ENCODE assay signal across 8 cellular contexts in the genomic region with DNA sequence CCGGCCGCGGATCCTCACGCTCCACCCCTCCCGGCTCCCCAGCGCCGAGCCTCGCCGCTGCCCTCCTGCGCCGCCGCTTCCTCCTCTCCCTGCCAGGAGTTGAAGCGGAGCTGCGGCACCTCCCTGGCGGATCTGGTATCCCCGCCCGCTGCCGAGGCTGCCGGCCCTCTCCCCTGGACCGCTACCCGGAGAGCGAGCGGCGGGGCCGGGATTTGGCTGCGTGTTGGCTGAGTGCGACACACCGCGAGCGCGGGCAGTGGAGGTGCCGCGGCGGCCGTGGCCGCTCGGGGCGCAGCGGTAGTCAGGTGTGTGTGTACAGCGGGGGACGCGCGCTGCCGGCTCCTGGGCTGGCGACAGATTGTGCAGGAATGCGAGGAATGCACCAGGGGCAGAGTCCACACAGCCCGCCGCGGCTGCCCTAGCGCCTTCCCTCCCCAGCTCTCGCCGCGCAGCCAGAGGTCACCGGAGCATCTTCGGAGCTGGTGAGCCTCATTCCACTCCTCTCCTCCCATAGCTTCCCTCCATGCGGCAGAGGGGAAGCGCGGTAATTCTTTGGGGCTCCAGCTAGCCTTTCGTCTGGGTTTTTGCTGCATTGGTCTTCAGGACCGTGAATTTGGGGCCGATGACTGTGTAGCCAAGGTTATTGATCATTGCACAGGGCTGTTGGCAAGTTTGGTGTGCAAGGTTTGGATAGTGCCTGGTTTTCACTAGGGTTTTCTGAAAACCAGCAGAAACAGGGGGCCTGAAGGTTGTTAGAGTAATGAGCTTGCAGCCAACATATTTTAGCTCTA. TPM values are rescaled to one million over a fixed set of nuclear protein-coding genes. Genes with fewer than 3 reads are reported as not detected.
DNase-seq lines count a peak whose midpoint lies in the region; ATAC-seq and TF ChIP-seq lines count a peak whose summit lies in the region.

No MANE protein-coding gene starts in this region.

- ATAC-seq in GM19023 (IDR thresholded peaks at IDR 0.05; ENCODE audit: unreplicated experiment) = peak; percentile 54
- ATAC-seq in HG03175 (IDR thresholded peaks at IDR 0.05; ENCODE audit: unreplicated experiment) = peak; percentile 53

- H3K36me3 ChIP-seq in neural cell (ENCODE audit: insufficient read depth, low read length) = no peaks in the 10 kb centered on the region
- H3K36me3 ChIP-seq in testis (ENCODE audit: low read depth, missing control alignments) = no peaks in the 10 kb centered on the region

- WGBS in testis, 2 donors = 0% methylated on average over 5 to 55 of the region's 61 CpGs

- peak; percentile 62 for DNase-seq in CD1c-positive myeloid dendritic cell (ENCODE audit: extremely low spot score)
- peak; percentile 61 for DNase-seq in NOMO-1 treated with DMSO at 0.1 percent for 48 hours (lab: John Stamatoyannopoulos, UW; ENCODE audit: unreplicated experiment)
- DNase-seq in activated T-helper 2 cell treated with anti-CD3 and anti-CD28 coated beads, Interferon-gamma antibody, Interleukin-2, Interleukin-4, amounts not matched to agents 10 μg/mL and 5 μg/mL and 100 μg/mL, durations not matched to agents 14 hours and 24 hours and 36 hours (ENCODE audit: low spot score) = no peak
- DNase-seq in foreskin melanocyte = peak; percentile 34
- peak; percentile 73 for DNase-seq in testis

- no peaks in the 10 kb centered on the region for H3K9me2 ChIP-seq in neural cell (ENCODE audit: insufficient read depth, low read length)

- peak overlapping the region; percentile 94 for H3K4me3 Mint-ChIP-seq in activated T-helper 2 cell treated with anti-CD3 and anti-CD28 coated beads, Interferon-gamma antibody, Interleukin-2, Interleukin-4, amounts not matched to agents 10 μg/mL and 5 μg/mL and 100 μg/mL, durations not matched to agents 14 hours and 24 hours and 36 hours (ENCODE audit: low read depth)

- H3K9ac ChIP-seq in neural cell (ENCODE audit: low read length) = peak overlapping the region; percentile 70

- no peaks in the 10 kb centered on the region for H3K9me3 Mint-ChIP-seq in activated T-helper 2 cell treated with anti-CD3 and anti-CD28 coated beads, Interferon-gamma antibody, Interleukin-2, Interleukin-4, amounts not matched to agents 10 μg/mL and 5 μg/mL and 100 μg/mL, durations not matched to agents 14 hours and 24 hours and 36 hours

- H4K20me1 ChIP-seq in neural cell (ENCODE audit: insufficient read depth) = no peaks in the 10 kb centered on the region

- TF ChIP-seq EP300 in neural cell (conservative IDR thresholded peaks at IDR 0.05; ENCODE audit: poor library complexity, severe bottlenecking) = peak; percentile 12

- H3K4me1 Mint-ChIP-seq in activated T-helper 2 cell treated with anti-CD3 and anti-CD28 coated beads, Interferon-gamma antibody, Interleukin-2, Interleukin-4, amounts not matched to agents 10 μg/mL and 5 μg/mL and 100 μg/mL, durations not matched to agents 14 hours and 24 hours and 36 hours (ENCODE audit: low read depth) = peaks cover 22% of the 10 kb centered on the region

- H3K27me3 Mint-ChIP-seq in activated T-helper 2 cell treated with anti-CD3 and anti-CD28 coated beads, Interferon-gamma antibody, Interleukin-2, Interleukin-4, amounts not matched to agents 10 μg/mL and 5 μg/mL and 100 μg/mL, durations not matched to agents 14 hours and 24 hours and 36 hours (ENCODE audit: low read depth) = peaks cover 29% of the 10 kb centered on the region

- H3K27ac ChIP-seq in neural cell (ENCODE audit: low read length) (peak overlapping the region; percentile 53), testis (peak overlapping the region; percentile 90 to 95)

- peak overlapping the region; percentile 66 for H2AFZ ChIP-seq in neural cell (ENCODE audit: low read depth, low read length)

- TF ChIP-seq POLR2A in testis (IDR thresholded peaks at IDR 0.05) = no peak

- H3K4me2 ChIP-seq in neural cell (ENCODE audit: low read length) = peak overlapping the region; percentile 56

- peaks cover 8% of the 10 kb centered on the region for H3K4me1 ChIP-seq in testis

- TF ChIP-seq CTCF in neural cell (IDR thresholded peaks at IDR 0.05; ENCODE audit: poor library complexity, severe bottlenecking) (peak; percentile 80), testis (IDR thresholded peaks at IDR 0.05) (peak in 2 of 3 experiments; percentile 35)

- no peaks in the 10 kb centered on the region for H3K36me3 Mint-ChIP-seq in activated T-helper 2 cell treated with anti-CD3 and anti-CD28 coated beads, Interferon-gamma antibody, Interleukin-2, Interleukin-4, amounts not matched to agents 10 μg/mL and 5 μg/mL and 100 μg/mL, durations not matched to agents 14 hours and 24 hours and 36 hours (ENCODE audit: low read depth)

- peaks cover 28% of the 10 kb centered on the region for H3K79me2 ChIP-seq in neural cell (replicated peaks; ENCODE audit: insufficient read depth, low read length)

- H3K27ac Mint-ChIP-seq in activated T-helper 2 cell treated with anti-CD3 and anti-CD28 coated beads, Interferon-gamma antibody, Interleukin-2, Interleukin-4, amounts not matched to agents 10 μg/mL and 5 μg/mL and 100 μg/mL, durations not matched to agents 14 hours and 24 hours and 36 hours = peak overlapping the region; percentile 86

- peak; percentile 58 for TF ChIP-seq RAD21 in neural cell (conservative IDR thresholded peaks at IDR 0.05)

- no peaks in the 10 kb centered on the region for H3F3A ChIP-seq in neural cell (ENCODE audit: insufficient read depth, low read length, poor library complexity, severe bottlenecking)

- intact Hi-C loops in activated T-helper 2 cell treated with anti-CD3 and anti-CD28 coated beads, Interferon-gamma antibody, Interleukin-2, Interleukin-4, amounts not matched to agents 10 μg/mL and 5 μg/mL and 100 μg/mL, durations not matched to agents 14 hours and 24 hours and 36 hours (cut with micrococcal nuclease) = loop anchor here (2.0 to 10.0 kb wide), 9 partner anchors 267 to 1254 kb away; partner anchors contain the start of genes ACVR1C, MARCHF7 and WDSUB1
- intact Hi-C loops in testis (cut with DNase I; ENCODE audit: low total_unique reads) = no loop called here

- no peaks in the 10 kb centered on the region for H3K27me3 ChIP-seq in neural cell (ENCODE audit: insufficient read depth, low read depth, low read length)
- no peaks in the 10 kb centered on the region for H3K27me3 ChIP-seq in testis

- H3K4me3 ChIP-seq in neural cell (ENCODE audit: low read length) (peak overlapping the region; percentile 89), testis (peak overlapping the region; percentile 79 to 84)

- H3K9me3 ChIP-seq in neural cell (ENCODE audit: low read length) (no peaks in the 10 kb centered on the region), testis (no peaks in the 10 kb centered on the region)

TF ChIP-seq in neural cell, 6 proteins besides CTCF, POLR2A, EP300 and RAD21:
- TF ChIP-seq EZH2 (IDR thresholded peaks at IDR 0.05; ENCODE audit: borderline replicate concordance, insufficient read depth, low read length, poor library complexity, severe bottlenecking) = no peak
- peak; percentile 40 for TF ChIP-seq MXI1 (conservative IDR thresholded peaks at IDR 0.05; ENCODE audit: poor library complexity, severe bottlenecking)
- TF ChIP-seq, protein P1, sequence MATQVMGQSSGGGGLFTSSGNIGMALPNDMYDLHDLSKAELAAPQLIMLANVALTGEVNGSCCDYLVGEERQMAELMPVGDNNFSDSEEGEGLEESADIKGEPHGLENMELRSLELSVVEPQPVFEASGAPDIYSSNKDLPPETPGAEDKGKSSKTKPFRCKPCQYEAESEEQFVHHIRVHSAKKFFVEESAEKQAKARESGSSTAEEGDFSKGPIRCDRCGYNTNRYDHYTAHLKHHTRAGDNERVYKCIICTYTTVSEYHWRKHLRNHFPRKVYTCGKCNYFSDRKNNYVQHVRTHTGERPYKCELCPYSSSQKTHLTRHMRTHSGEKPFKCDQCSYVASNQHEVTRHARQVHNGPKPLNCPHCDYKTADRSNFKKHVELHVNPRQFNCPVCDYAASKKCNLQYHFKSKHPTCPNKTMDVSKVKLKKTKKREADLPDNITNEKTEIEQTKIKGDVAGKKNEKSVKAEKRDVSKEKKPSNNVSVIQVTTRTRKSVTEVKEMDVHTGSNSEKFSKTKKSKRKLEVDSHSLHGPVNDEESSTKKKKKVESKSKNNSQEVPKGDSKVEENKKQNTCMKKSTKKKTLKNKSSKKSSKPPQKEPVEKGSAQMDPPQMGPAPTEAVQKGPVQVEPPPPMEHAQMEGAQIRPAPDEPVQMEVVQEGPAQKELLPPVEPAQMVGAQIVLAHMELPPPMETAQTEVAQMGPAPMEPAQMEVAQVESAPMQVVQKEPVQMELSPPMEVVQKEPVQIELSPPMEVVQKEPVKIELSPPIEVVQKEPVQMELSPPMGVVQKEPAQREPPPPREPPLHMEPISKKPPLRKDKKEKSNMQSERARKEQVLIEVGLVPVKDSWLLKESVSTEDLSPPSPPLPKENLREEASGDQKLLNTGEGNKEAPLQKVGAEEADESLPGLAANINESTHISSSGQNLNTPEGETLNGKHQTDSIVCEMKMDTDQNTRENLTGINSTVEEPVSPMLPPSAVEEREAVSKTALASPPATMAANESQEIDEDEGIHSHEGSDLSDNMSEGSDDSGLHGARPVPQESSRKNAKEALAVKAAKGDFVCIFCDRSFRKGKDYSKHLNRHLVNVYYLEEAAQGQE (IDR thresholded peaks at IDR 0.05; ENCODE audit: borderline replicate concordance) = peak; percentile 23
- TF ChIP-seq TAF1 (IDR thresholded peaks at IDR 0.05; ENCODE audit: low read depth) = peak; percentile 45
- TF ChIP-seq POLR2AphosphoS5 (IDR thresholded peaks at IDR 0.05) = no peak
- peak; percentile 56 for TF ChIP-seq SMC3 (conservative IDR thresholded peaks at IDR 0.05; ENCODE audit: poor library complexity)

RNA-seq across cellular contexts. Expression of gene PKP4, which starts 1.3 kb away (rescaled TPM):
- total RNA-seq in activated T-helper 2 cell treated with anti-CD3 and anti-CD28 coated beads, Interferon-gamma antibody, Interleukin-2, Interleukin-4, amounts not matched to agents 10 μg/mL and 5 μg/mL and 100 μg/mL, durations not matched to agents 14 hours and 24 hours and 36 hours = 26.9 and 27.0 TPM in 2 replicates
- polyA plus RNA-seq in neural cell = 24.2 and 36.4 TPM in 2 replicates
- 53.0 and 56.7 TPM in 2 replicates for polyA minus RNA-seq in neural cell
- total RNA-seq in testis = 10 to 100 TPM; 60.0 to 60.5 TPM
- 42.5 TPM for polyA plus RNA-seq in testis (ENCODE audit: insufficient read depth, low read depth, low replicate concordance)

RNA-seq across cellular contexts. Expression of gene CCDC148, which starts 1.5 kb away (rescaled TPM):
- total RNA-seq in activated T-helper 2 cell treated with anti-CD3 and anti-CD28 coated beads, Interferon-gamma antibody, Interleukin-2, Interleukin-4, amounts not matched to agents 10 μg/mL and 5 μg/mL and 100 μg/mL, durations not matched to agents 14 hours and 24 hours and 36 hours = not detected in 2 replicates
- polyA plus RNA-seq in neural cell = 1.5 and 1.8 TPM in 2 replicates
- 7.1 and 10.2 TPM in 2 replicates for polyA minus RNA-seq in neural cell
- total RNA-seq in testis = 1 to 10 TPM; 2.3 to 5.0 TPM
- polyA plus RNA-seq in testis (ENCODE audit: insufficient read depth, low read depth, low replicate concordance) = 5.7 TPM
